ENCODE assay signal across 25 cellular contexts in genomic region chr4:61605971-61606370, GRCh38.
"Had no signal": no experiment of that assay in that cellular context is flagged by ENCODE, and none has a peak within 500 bp of the region (broad histone marks: within the 10 kb centered on the region; RNA-seq: fewer than 3 reads in every experiment).

No MANE protein-coding gene starts in this region.

- H3K27me3 ChIP-seq: breast epithelium, colonic mucosa, Peyer's patch had no signal

- ATAC-seq: activated CD4-positive, CD25-positive, alpha-beta regulatory T cell treated with anti-CD3 and anti-CD28 coated beads, Interleukin-2, amount 50 U/mL, for 24 hours; activated CD8-positive, alpha-beta T cell treated with anti-CD3 and anti-CD28 coated beads for 36 hours; activated T-cell treated with anti-CD3 and anti-CD28 coated beads, Interleukin-2, amount 50 U/mL, for 72 hours had no signal

- H3K27me3 Mint-ChIP-seq: activated CD8-positive, alpha-beta T cell treated with anti-CD3 and anti-CD28 coated beads for 36 hours had no signal

- H3K27ac Mint-ChIP-seq: activated CD8-positive, alpha-beta T cell treated with anti-CD3 and anti-CD28 coated beads for 36 hours; activated T-cell treated with anti-CD3 and anti-CD28 coated beads, Interleukin-2, amount 50 U/mL, for 72 hours; activated T-helper 2 cell treated with anti-CD3 and anti-CD28 coated beads, Interferon-gamma antibody, Interleukin-2, Interleukin-4, amounts not matched to agents 10 μg/mL and 5 μg/mL and 100 μg/mL, durations not matched to agents 14 hours and 24 hours and 36 hours had no signal

- H3K9me3 ChIP-seq: breast epithelium, colonic mucosa, Peyer's patch had no signal

- H3K4me1 ChIP-seq: breast epithelium, colonic mucosa, Peyer's patch had no signal

- H3K4me3 Mint-ChIP-seq: activated CD8-positive, alpha-beta T cell treated with anti-CD3 and anti-CD28 coated beads for 36 hours; activated T-cell treated with anti-CD3 and anti-CD28 coated beads, Interleukin-2, amount 50 U/mL, for 72 hours had no signal

- H3K4me3 ChIP-seq: breast epithelium, colonic mucosa, Peyer's patch had no signal

- H3K27ac ChIP-seq: breast epithelium, colonic mucosa, KMS-11, Peyer's patch, RWPE1 had no signal

- DNase-seq: activated CD4-positive, alpha-beta T cell treated with anti-CD3 and anti-CD28 coated beads for 4 hours; activated CD8-positive, alpha-beta memory T cell treated with anti-CD3 and anti-CD28 coated beads, Interleukin-2, amount 50 U/mL, for 4 hours; activated CD8-positive, alpha-beta T cell treated with anti-CD3 and anti-CD28 coated beads for 36 hours; activated gamma-delta T cell treated with Interleukin-2 at 50 U/mL for 16 hours; activated naive CD4-positive, alpha-beta T cell treated with anti-CD3 and anti-CD28 coated beads, Interleukin-2, amount 50 U/mL, for 16 hours; activated T-cell treated with anti-CD3 and anti-CD28 coated beads, Interleukin-2, amount 50 U/mL, for 72 hours; aorta; caudate nucleus; colonic mucosa; MM.1S; NCI-H1105; NCI-H1436; NCI-H1694 treated with DMSO at 0.1 percent for 48 hours; NCI-H2081; NCI-H446; NCI-H524; Peyer's patch; Right ventricle myocardium superior; T-helper 2 cell; T1000 had no signal

- H3K36me3 ChIP-seq: breast epithelium, colonic mucosa, Peyer's patch had no signal
